Comparison of ENCODE assay signal across 2 cellular contexts in the genomic region with DNA sequence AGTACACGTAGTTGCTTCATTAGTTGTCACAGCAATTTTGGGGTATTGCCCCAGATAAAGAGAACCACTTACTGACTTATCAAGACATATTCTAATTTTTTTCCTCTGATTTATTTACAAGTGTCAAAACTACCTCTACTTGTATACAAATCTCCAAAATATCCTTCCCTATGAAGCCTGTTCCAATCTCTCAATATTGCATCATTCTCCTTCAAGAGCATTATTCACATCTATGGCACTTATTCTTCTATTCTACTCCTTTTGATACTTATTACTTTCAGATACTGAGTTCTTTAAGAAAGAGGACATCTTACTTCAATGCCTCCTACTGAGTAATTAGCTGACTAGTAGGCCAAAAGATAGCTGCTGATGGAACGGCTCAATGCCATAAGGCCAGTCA.
TF ChIP-seq lines count a peak whose summit lies in the region.

No MANE protein-coding gene starts in this region.

TF ChIP-seq in GM23338, 12 proteins besides CTCF, POLR2A, EP300 and RAD21 (continues in another document):
- TF ChIP-seq, protein P1, sequence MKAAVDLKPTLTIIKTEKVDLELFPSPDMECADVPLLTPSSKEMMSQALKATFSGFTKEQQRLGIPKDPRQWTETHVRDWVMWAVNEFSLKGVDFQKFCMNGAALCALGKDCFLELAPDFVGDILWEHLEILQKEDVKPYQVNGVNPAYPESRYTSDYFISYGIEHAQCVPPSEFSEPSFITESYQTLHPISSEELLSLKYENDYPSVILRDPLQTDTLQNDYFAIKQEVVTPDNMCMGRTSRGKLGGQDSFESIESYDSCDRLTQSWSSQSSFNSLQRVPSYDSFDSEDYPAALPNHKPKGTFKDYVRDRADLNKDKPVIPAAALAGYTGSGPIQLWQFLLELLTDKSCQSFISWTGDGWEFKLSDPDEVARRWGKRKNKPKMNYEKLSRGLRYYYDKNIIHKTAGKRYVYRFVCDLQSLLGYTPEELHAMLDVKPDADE (IDR thresholded peaks at IDR 0.05): no peak
- TF ChIP-seq EZH2 (IDR thresholded peaks at IDR 0.05; ENCODE audit: low read depth, unreplicated experiment) (no peak), JUNB (IDR thresholded peaks at IDR 0.05; ENCODE audit: unreplicated experiment) (no peak), NANOG (IDR thresholded peaks at IDR 0.05; ENCODE audit: borderline replicate concordance) (no peak), EZH2phosphoT487 (IDR thresholded peaks at IDR 0.05; ENCODE audit: unreplicated experiment) (no peak), ZNF114 (CRISPR knock-in tag; IDR thresholded peaks at IDR 0.05) (no peak), CREB1 (CRISPR knock-in tag; IDR thresholded peaks at IDR 0.05; ENCODE audit: low read depth) (no peak), ZNF331 (CRISPR knock-in tag; IDR thresholded peaks at IDR 0.05; ENCODE audit: low read depth) (no peak)
- TF ChIP-seq, protein P2, sequence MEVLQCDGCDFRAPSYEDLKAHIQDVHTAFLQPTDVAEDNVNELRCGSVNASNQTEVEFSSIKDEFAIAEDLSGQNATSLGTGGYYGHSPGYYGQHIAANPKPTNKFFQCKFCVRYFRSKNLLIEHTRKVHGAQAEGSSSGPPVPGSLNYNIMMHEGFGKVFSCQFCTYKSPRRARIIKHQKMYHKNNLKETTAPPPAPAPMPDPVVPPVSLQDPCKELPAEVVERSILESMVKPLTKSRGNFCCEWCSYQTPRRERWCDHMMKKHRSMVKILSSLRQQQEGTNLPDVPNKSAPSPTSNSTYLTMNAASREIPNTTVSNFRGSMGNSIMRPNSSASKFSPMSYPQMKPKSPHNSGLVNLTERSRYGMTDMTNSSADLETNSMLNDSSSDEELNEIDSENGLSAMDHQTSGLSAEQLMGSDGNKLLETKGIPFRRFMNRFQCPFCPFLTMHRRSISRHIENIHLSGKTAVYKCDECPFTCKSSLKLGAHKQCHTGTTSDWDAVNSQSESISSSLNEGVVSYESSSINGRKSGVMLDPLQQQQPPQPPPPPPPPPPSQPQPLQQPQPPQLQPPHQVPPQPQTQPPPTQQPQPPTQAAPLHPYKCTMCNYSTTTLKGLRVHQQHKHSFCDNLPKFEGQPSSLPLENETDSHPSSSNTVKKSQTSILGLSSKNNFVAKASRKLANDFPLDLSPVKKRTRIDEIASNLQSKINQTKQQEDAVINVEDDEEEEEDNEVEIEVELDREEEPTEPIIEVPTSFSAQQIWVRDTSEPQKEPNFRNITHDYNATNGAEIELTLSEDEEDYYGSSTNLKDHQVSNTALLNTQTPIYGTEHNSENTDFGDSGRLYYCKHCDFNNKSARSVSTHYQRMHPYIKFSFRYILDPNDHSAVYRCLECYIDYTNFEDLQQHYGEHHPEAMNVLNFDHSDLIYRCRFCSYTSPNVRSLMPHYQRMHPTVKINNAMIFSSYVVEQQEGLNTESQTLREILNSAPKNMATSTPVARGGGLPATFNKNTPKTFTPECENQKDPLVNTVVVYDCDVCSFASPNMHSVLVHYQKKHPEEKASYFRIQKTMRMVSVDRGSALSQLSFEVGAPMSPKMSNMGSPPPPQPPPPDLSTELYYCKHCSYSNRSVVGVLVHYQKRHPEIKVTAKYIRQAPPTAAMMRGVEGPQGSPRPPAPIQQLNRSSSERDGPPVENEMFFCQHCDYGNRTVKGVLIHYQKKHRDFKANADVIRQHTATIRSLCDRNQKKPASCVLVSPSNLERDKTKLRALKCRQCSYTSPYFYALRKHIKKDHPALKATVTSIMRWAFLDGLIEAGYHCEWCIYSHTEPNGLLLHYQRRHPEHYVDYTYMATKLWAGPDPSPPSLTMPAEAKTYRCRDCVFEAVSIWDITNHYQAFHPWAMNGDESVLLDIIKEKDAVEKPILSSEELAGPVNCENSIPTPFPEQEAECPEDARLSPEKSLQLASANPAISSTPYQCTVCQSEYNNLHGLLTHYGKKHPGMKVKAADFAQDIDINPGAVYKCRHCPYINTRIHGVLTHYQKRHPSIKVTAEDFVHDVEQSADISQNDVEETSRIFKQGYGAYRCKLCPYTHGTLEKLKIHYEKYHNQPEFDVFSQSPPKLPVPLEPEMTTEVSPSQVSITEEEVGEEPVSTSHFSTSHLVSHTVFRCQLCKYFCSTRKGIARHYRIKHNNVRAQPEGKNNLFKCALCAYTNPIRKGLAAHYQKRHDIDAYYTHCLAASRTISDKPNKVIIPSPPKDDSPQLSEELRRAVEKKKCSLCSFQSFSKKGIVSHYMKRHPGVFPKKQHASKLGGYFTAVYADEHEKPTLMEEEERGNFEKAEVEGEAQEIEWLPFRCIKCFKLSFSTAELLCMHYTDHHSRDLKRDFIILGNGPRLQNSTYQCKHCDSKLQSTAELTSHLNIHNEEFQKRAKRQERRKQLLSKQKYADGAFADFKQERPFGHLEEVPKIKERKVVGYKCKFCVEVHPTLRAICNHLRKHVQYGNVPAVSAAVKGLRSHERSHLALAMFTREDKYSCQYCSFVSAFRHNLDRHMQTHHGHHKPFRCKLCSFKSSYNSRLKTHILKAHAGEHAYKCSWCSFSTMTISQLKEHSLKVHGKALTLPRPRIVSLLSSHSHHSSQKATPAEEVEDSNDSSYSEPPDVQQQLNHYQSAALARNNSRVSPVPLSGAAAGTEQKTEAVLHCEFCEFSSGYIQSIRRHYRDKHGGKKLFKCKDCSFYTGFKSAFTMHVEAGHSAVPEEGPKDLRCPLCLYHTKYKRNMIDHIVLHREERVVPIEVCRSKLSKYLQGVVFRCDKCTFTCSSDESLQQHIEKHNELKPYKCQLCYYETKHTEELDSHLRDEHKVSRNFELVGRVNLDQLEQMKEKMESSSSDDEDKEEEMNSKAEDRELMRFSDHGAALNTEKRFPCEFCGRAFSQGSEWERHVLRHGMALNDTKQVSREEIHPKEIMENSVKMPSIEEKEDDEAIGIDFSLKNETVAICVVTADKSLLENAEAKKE (CRISPR knock-in tag; IDR thresholded peaks at IDR 0.05): no peak
- TF ChIP-seq, protein P3, sequence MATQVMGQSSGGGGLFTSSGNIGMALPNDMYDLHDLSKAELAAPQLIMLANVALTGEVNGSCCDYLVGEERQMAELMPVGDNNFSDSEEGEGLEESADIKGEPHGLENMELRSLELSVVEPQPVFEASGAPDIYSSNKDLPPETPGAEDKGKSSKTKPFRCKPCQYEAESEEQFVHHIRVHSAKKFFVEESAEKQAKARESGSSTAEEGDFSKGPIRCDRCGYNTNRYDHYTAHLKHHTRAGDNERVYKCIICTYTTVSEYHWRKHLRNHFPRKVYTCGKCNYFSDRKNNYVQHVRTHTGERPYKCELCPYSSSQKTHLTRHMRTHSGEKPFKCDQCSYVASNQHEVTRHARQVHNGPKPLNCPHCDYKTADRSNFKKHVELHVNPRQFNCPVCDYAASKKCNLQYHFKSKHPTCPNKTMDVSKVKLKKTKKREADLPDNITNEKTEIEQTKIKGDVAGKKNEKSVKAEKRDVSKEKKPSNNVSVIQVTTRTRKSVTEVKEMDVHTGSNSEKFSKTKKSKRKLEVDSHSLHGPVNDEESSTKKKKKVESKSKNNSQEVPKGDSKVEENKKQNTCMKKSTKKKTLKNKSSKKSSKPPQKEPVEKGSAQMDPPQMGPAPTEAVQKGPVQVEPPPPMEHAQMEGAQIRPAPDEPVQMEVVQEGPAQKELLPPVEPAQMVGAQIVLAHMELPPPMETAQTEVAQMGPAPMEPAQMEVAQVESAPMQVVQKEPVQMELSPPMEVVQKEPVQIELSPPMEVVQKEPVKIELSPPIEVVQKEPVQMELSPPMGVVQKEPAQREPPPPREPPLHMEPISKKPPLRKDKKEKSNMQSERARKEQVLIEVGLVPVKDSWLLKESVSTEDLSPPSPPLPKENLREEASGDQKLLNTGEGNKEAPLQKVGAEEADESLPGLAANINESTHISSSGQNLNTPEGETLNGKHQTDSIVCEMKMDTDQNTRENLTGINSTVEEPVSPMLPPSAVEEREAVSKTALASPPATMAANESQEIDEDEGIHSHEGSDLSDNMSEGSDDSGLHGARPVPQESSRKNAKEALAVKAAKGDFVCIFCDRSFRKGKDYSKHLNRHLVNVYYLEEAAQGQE (IDR thresholded peaks at IDR 0.05; ENCODE audit: unreplicated experiment): no peak

TF ChIP-seq in K562, 482 proteins besides CTCF, POLR2A, EP300 and RAD21:
- TF ChIP-seq, protein P4, sequence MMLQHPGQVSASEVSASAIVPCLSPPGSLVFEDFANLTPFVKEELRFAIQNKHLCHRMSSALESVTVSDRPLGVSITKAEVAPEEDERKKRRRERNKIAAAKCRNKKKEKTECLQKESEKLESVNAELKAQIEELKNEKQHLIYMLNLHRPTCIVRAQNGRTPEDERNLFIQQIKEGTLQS (IDR thresholded peaks at IDR 0.05): peak; percentile 63
- TF ChIP-seq, protein P4 (CRISPR knock-in tag; conservative IDR thresholded peaks at IDR 0.05): no peak
- no peak for TF ChIP-seq CEBPG (CRISPR knock-in tag; IDR thresholded peaks at IDR 0.05)
- peak; percentile 47 to 66; a peak in 3 of 4 replicates for TF ChIP-seq CEBPG (tag; conservative IDR thresholded peaks at IDR 0.05 in 1 of 2, IDR thresholded peaks at IDR 0.05 in 1 of 2)
- peak; percentile 29 for TF ChIP-seq CEBPB (tag; IDR thresholded peaks at IDR 0.05)
- no peak for TF ChIP-seq KAT2B (IDR thresholded peaks at IDR 0.05; ENCODE audit: low read depth, low read length)
TF ChIP-seq in K562: peak in this region for 3.
